In genomic region chr10:62492012-62492869, GRCh38 we compare ENCODE assay signal across 8 cellular contexts.
A peak's percentile ranks its signal among the peaks of the same experiment; 100 is the strongest.
DNase-seq lines count a peak whose midpoint lies in the region; TF ChIP-seq lines count a peak whose summit lies in the region.

No MANE protein-coding gene starts in this region.

- H3K4me3 ChIP-seq in LNCaP clone FGC (ENCODE audit: low read depth, low read length) (no peak overlapping the region), astrocyte of the spinal cord (ENCODE audit: low read depth, low read length) (no peak overlapping the region)

- TF ChIP-seq CTCF in LNCaP clone FGC (IDR thresholded peaks at IDR 0.05; ENCODE audit: control insufficient read depth, extremely low read depth, insufficient read depth) (peak; percentile 60), astrocyte of the spinal cord (IDR thresholded peaks at IDR 0.05; ENCODE audit: low read depth, low read length) (peak; percentile 65)

- DNase-seq in DMS 273 (lab: John Stamatoyannopoulos, UW; ENCODE audit: unreplicated experiment) = peak; percentile 36
- no peak for DNase-seq in DMS 273 treated with DMSO at 0.1 percent for 48 hours (lab: John Stamatoyannopoulos, UW)
- DNase-seq in LNCaP clone FGC (ENCODE audit: low read depth) = peak; percentile 31
- peak; percentile 14 for DNase-seq in astrocyte of the spinal cord (ENCODE audit: low read depth, low spot score)
- peak; percentile 70 for DNase-seq in kidney tubule cell (ENCODE audit: low spot score)
- no peak for DNase-seq in cortex of kidney (lab: John Stamatoyannopoulos, UW)
- DNase-seq in D341Med (ENCODE audit: low spot score) = no peak
- DNase-seq in effector CD4-positive, alpha-beta T cell = no peak

- in situ Hi-C loops in astrocyte of the spinal cord (cut with HindIII; ENCODE audit: low sequenced_read_pairs) = no loop called here

Comparison
In these comparisons a context has a peak if more than half of its experiments do, and no peak if none do; other contexts are left out.
1. DNase-seq: peak in DMS 273 (single experiment), LNCaP clone FGC (single experiment), astrocyte of the spinal cord (single experiment) and kidney tubule cell (single experiment); none in DMS 273 treated with DMSO at 0.1 percent for 48 hours (single experiment), cortex of kidney (single experiment), D341Med (single experiment) and effector CD4-positive, alpha-beta T cell (single experiment).